ENCODE assay signal across 8 cellular contexts in the genomic region with DNA sequence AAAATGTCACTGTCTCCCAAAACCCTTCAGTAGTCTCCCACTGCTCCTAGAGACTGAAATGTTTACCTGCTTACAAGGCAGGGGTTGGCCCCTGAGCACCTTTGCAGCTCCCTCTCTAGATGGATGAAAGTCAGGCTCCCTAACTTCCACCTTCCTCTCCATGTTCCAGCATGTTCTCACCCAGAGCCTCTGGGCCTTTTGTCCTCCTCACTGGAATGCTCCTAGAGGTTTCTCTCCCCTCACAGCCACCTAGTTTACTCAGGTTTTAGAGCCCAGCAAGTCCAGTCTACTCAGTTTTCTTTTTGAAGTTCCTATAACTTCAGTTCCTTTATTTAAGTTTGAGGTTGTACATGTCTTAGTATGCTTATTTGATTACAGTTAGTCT. TPM values are rescaled to one million over a fixed set of nuclear protein-coding genes. Genes with fewer than 3 reads are reported as not detected.
DNase-seq lines count a peak whose midpoint lies in the region; ATAC-seq and TF ChIP-seq lines count a peak whose summit lies in the region.

No MANE protein-coding gene starts in this region.

- peak overlapping the region; percentile 90 to 91 for H3K27ac ChIP-seq in right atrium auricular region
- H3K27ac ChIP-seq in mesodermal cell (ENCODE audit: low read depth, low read length, severe bottlenecking) = peak overlapping the region; percentile 84

- H3K27ac Mint-ChIP-seq in brain = peak overlapping the region; percentile 97 to 99 (median 99)

- H3K9me3 ChIP-seq in right atrium auricular region (no peaks in the 10 kb centered on the region), mesodermal cell (ENCODE audit: control insufficient read depth, low read length) (no peaks in the 10 kb centered on the region)

- ATAC-seq in Right ventricle myocardium superior (ENCODE audit: poor library complexity) = no peak
- ATAC-seq in activated CD4-positive, CD25-positive, alpha-beta regulatory T cell treated with anti-CD3 and anti-CD28 coated beads, Interleukin-2, amount 50 U/mL, for 24 hours = no peak

- intact Hi-C loops in Right ventricle myocardium superior (cut with DNase I) = no loop called here

- H3K4me1 ChIP-seq in right atrium auricular region (peaks cover 0 to 21% of the 10 kb centered on the region in 2 donors), mesodermal cell (ENCODE audit: control insufficient read depth, insufficient read depth, low read length, poor library complexity, severe bottlenecking) (peaks cover 13% of the 10 kb centered on the region)

- H3K27me3 ChIP-seq in right atrium auricular region = no peaks in the 10 kb centered on the region

- H3K36me3 ChIP-seq in right atrium auricular region = peaks cover 4% of the 10 kb centered on the region
- peaks cover 15% of the 10 kb centered on the region for H3K36me3 ChIP-seq in mesodermal cell (ENCODE audit: control insufficient read depth, insufficient read depth, low read length)

- DNase-seq in right atrium auricular region (ENCODE audit: low spot score) (no peak), Right ventricle myocardium superior (no peak), glomerular visceral epithelial cell (ENCODE audit: extremely low spot score) (no peak), NCI-H2171 (lab: John Stamatoyannopoulos, UW) (no peak), pons (ENCODE audit: low spot score) (no peak)

- peaks cover 6% of the 10 kb centered on the region for H3K27me3 Mint-ChIP-seq in brain

- H3K9me3 Mint-ChIP-seq in brain = no peaks in the 10 kb centered on the region

- H3K36me3 Mint-ChIP-seq in brain = no peaks in the 10 kb centered on the region

- peak overlapping the region; percentile 94 to 99 (median 96) for H3K4me3 Mint-ChIP-seq in brain

- H3K4me1 Mint-ChIP-seq in brain = peaks cover 57% of the 10 kb centered on the region

- TF ChIP-seq CTCF in right atrium auricular region (IDR thresholded peaks at IDR 0.05) (no peak), brain (conservative IDR thresholded peaks at IDR 0.05) (no peak)

- peak overlapping the region; percentile 86 to 87 for H3K4me3 ChIP-seq in right atrium auricular region
- H3K4me3 ChIP-seq in mesodermal cell (ENCODE audit: extremely low read depth, insufficient read depth, low read length, poor library complexity, severe bottlenecking) = peak overlapping the region; percentile 89

RNA-seq across cellular contexts. Expression of a gene that starts 0.8 kb away (rescaled TPM):
- total RNA-seq in right atrium auricular region = 10 to 100 TPM; 34.0 to 37.3 TPM
- total RNA-seq in Right ventricle myocardium superior = 56.9 TPM
- polyA plus RNA-seq in brain (ENCODE audit: insufficient read depth, low read depth, low replicate concordance) = 93.0 TPM
- polyA plus RNA-seq in mesodermal cell (2013, experiment 1 of 2) = 39.9 TPM
- polyA plus RNA-seq in mesodermal cell (2013, experiment 2 of 2) = 35.5 TPM

RNA-seq across cellular contexts. Expression of a gene that starts 30.0 kb away (rescaled TPM):
- total RNA-seq in right atrium auricular region (10 to 100 TPM; 16.6 to 26.9 TPM), Right ventricle myocardium superior (19.0 TPM)
- polyA plus RNA-seq in brain (ENCODE audit: insufficient read depth, low read depth, low replicate concordance) = 50.9 TPM
- polyA plus RNA-seq in mesodermal cell (2013, experiment 1 of 2) = 15.5 TPM
- polyA plus RNA-seq in mesodermal cell (2013, experiment 2 of 2) = 12.3 TPM

RNA-seq across cellular contexts. Expression of a gene that starts 47.7 kb away (rescaled TPM):
- total RNA-seq in right atrium auricular region (10 to 100 TPM; 31.4 to 33.6 TPM), Right ventricle myocardium superior (29.5 TPM)
- polyA plus RNA-seq in brain (ENCODE audit: insufficient read depth, low read depth, low replicate concordance) = 98.1 TPM
- polyA plus RNA-seq in mesodermal cell (2013, experiment 1 of 2) = 29.9 TPM
- polyA plus RNA-seq in mesodermal cell (2013, experiment 2 of 2) = 31.0 TPM

RNA-seq across cellular contexts. Expression of a gene that starts 48.1 kb away (rescaled TPM):
- total RNA-seq in right atrium auricular region = 10 to 100 TPM in 1 of 2 donors, 1 to 10 TPM in 1; 9.3 to 10.2 TPM
- total RNA-seq in Right ventricle myocardium superior = 35.5 TPM
- 51.8 TPM for polyA plus RNA-seq in brain (ENCODE audit: insufficient read depth, low read depth, low replicate concordance)
- 21.5 TPM for polyA plus RNA-seq in mesodermal cell (2013, experiment 1 of 2)
- 18.6 TPM for polyA plus RNA-seq in mesodermal cell (2013, experiment 2 of 2)

RNA-seq across cellular contexts. Expression of a gene that starts 50.3 kb away (rescaled TPM):
- total RNA-seq in right atrium auricular region (10 to 100 TPM; 13.3 to 15.8 TPM), Right ventricle myocardium superior (7.2 TPM)
- polyA plus RNA-seq in brain (ENCODE audit: insufficient read depth, low read depth, low replicate concordance) = 15.9 TPM
- 34.4 TPM for polyA plus RNA-seq in mesodermal cell (2013, experiment 1 of 2)
- polyA plus RNA-seq in mesodermal cell (2013, experiment 2 of 2) = 27.4 TPM
